Comparison of ENCODE assay signal across 8 cellular contexts in the genomic region with DNA sequence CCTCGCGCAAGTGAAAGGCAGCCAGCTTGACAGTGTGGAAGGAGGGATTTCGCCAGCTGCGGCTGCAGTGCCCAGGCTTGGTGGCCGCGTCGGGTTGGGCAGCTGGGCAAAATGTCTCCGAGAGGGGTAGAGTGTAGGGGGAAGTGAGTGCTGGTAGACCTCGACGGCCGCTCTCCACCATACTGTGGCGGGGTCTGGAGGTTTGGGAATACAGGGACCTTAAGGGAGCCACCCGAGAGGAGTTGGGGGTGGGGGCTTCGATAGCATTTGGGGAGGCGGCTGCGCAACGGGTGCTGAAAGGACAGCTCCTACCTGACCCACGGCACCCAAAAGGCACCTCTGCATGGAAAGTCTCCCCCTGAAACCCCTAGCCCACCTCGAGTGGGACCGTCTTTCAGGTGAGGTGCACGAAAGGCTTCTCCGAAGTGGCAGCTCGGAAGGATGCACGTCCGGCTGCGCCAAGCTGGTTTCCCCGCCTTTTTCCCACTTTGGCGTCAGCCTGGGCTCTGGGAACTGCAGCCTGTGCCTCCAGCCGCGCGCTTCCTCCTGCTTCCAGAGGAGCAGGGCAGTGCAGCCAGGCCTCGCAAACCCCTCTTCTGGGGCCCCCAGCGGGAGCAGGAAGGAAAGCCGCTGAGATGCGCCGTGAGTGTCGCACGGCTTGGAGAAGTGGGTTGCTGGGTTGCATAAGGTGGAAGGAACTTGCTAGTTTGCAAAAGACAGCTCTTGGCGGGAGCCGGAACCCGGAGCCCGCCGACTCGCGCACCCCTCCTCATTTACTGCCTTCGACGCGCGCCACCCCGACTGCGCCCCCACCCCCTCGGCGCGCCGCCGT. TPM values are rescaled to one million over a fixed set of nuclear protein-coding genes. Genes with fewer than 3 reads are reported as not detected.
DNase-seq lines count a peak whose midpoint lies in the region; ATAC-seq, FAIRE-seq and TF ChIP-seq lines count a peak whose summit lies in the region.

No MANE protein-coding gene starts in this region.

- H3K27ac Mint-ChIP-seq in T-helper 2 cell treated with Interferon-gamma antibody and Interleukin-4, amounts not matched to agents 5 μg/mL and 100 μg/mL, for 36 hours, result peak overlapping the region; percentile 98

- H3K9me3 ChIP-seq in kidney (ENCODE audit: control insufficient read depth in 1 of 2, low read length in 2 of 2), result no peaks in the 10 kb centered on the region

- H3K27ac ChIP-seq in kidney (ENCODE audit: low read depth in 2 of 2, low read length in 2 of 2), result peak overlapping the region; percentile 99

- no peaks in the 10 kb centered on the region for H3K9me3 Mint-ChIP-seq in T-helper 2 cell treated with Interferon-gamma antibody and Interleukin-4, amounts not matched to agents 5 μg/mL and 100 μg/mL, for 36 hours

- H3K27me3 ChIP-seq in H7 (ENCODE audit: control insufficient read depth, insufficient read depth, low read length), result no peaks in the 10 kb centered on the region; the same call in 1 of the 2 replicates

- peak overlapping the region; percentile 92 for H3K4me3 Mint-ChIP-seq in T-helper 2 cell treated with Interferon-gamma antibody and Interleukin-4, amounts not matched to agents 5 μg/mL and 100 μg/mL, for 36 hours

- peaks cover 62% of the 10 kb centered on the region for H3K36me3 Mint-ChIP-seq in T-helper 2 cell treated with Interferon-gamma antibody and Interleukin-4, amounts not matched to agents 5 μg/mL and 100 μg/mL, for 36 hours (ENCODE audit: low read depth)

- peaks cover 34% of the 10 kb centered on the region for H3K36me3 ChIP-seq in H7 (replicated peaks; ENCODE audit: control insufficient read depth, insufficient read depth, low read length)
- H3K36me3 ChIP-seq in kidney (ENCODE audit: control insufficient read depth in 1 of 2, insufficient read depth in 2 of 2, low read length in 2 of 2), result peaks cover 13 to 41% of the 10 kb centered on the region in 2 donors

- H3K4me1 ChIP-seq in kidney (ENCODE audit: control insufficient read depth in 1 of 2, insufficient read depth in 1 of 2, low read depth in 1 of 2, low read length in 2 of 2), result peaks cover 10 to 25% of the 10 kb centered on the region in 2 donors

- no peak for ATAC-seq in HG03025 (IDR thresholded peaks at IDR 0.05; ENCODE audit: low FRiP score, unreplicated experiment)

- no peaks in the 10 kb centered on the region for H3K27me3 Mint-ChIP-seq in T-helper 2 cell treated with Interferon-gamma antibody and Interleukin-4, amounts not matched to agents 5 μg/mL and 100 μg/mL, for 36 hours (ENCODE audit: low read depth)

- H3K4me1 Mint-ChIP-seq in T-helper 2 cell treated with Interferon-gamma antibody and Interleukin-4, amounts not matched to agents 5 μg/mL and 100 μg/mL, for 36 hours (ENCODE audit: low read depth), result peaks cover 36% of the 10 kb centered on the region

- no peak for TF ChIP-seq CTCF in kidney (IDR thresholded peaks at IDR 0.05; ENCODE audit: borderline replicate concordance, extremely low read depth, insufficient read depth)

- DNase-seq in G401 (ENCODE audit: low spot score), result peak; percentile 75
- peak; percentile 77 for DNase-seq in H7
- peak; percentile 54 for DNase-seq in NAMALWA (ENCODE audit: low spot score)
- peak; percentile 32 for DNase-seq in T-helper 2 cell treated with Interferon-gamma antibody and Interleukin-4, amounts not matched to agents 5 μg/mL and 100 μg/mL, for 36 hours (ENCODE audit: low spot score)
- DNase-seq in cerebellar cortex (ENCODE audit: low spot score), result peak; percentile 83
- DNase-seq in kidney, result peak; percentile 93
- DNase-seq in stimulated activated CD4-positive, alpha-beta T cell treated with anti-CD3 and anti-CD28 coated beads, Interleukin-15, amount 100 ng/mL, for 1 hour (ENCODE audit: low read depth in 1 of 2, low spot score in 1 of 2), result peak; percentile 3 to 19

- no peak for FAIRE-seq in kidney (lab: Jason Lieb, UNC)

- H3K4me3 ChIP-seq in H7 (ENCODE audit: insufficient read depth, low read depth, low read length), result peak overlapping the region; percentile 89
- peak overlapping the region; percentile 62 to 90 for H3K4me3 ChIP-seq in kidney (ENCODE audit: low read length in 2 of 2)

- intact Hi-C loops in kidney (cut with DNase I), result no loop called here

- H3K9ac ChIP-seq in kidney (ENCODE audit: low read length in 2 of 2), result no peak overlapping the region

- in situ Hi-C loops in G401 (cut with HindIII; ENCODE audit: low sequenced_read_pairs), result no loop called here

RNA-seq across cellular contexts. Expression of gene HMGN2, which starts 0.5 kb away (rescaled TPM):
- total RNA-seq in G401 (2014; rRNA removed; shearing (Covaris generic)), result 366 and 543 TPM in 2 replicates
- total RNA-seq in H7 (2014; rRNA removed; shearing (Covaris generic)), result 488 and 543 TPM in 2 replicates
- total RNA-seq in kidney, result 362 TPM
- polyA plus RNA-seq in kidney (ENCODE audit: insufficient read depth, low read depth, low replicate concordance), result 413 TPM

RNA-seq across cellular contexts. Expression of gene DHDDS, which starts 39.6 kb away (rescaled TPM):
- 44.1 and 50.3 TPM in 2 replicates for total RNA-seq in G401 (2014; rRNA removed; shearing (Covaris generic))
- 52.9 and 60.0 TPM in 2 replicates for total RNA-seq in H7 (2014; rRNA removed; shearing (Covaris generic))
- total RNA-seq in kidney, result 53.4 TPM
- polyA plus RNA-seq in kidney (ENCODE audit: insufficient read depth, low read depth, low replicate concordance), result 41.8 TPM

RNA-seq across cellular contexts. Expression of gene RPS6KA1, which starts 57.8 kb away (rescaled TPM):
- 254 and 296 TPM in 2 replicates for total RNA-seq in G401 (2014; rRNA removed; shearing (Covaris generic))
- total RNA-seq in H7 (2014; rRNA removed; shearing (Covaris generic)), result 101 and 121 TPM in 2 replicates
- 58.1 TPM for total RNA-seq in kidney
- 39.5 TPM for polyA plus RNA-seq in kidney (ENCODE audit: insufficient read depth, low read depth, low replicate concordance)

Comparison
In these comparisons a context has a peak if more than half of its experiments do, and no peak if none do; other contexts are left out.
1. DNase-seq: peak in every context shown above with its lines; median percentile 93 in kidney; 83 in cerebellar cortex; 77 in H7; 75 in G401; 54 in NAMALWA; 32 in T-helper 2 cell treated with Interferon-gamma antibody and Interleukin-4, amounts not matched to agents 5 μg/mL and 100 μg/mL, for 36 hours; 11 in stimulated activated CD4-positive, alpha-beta T cell treated with anti-CD3 and anti-CD28 coated beads, Interleukin-15, amount 100 ng/mL, for 1 hour.